11 cellular contexts compared by ENCODE assay signal in the genomic region with DNA sequence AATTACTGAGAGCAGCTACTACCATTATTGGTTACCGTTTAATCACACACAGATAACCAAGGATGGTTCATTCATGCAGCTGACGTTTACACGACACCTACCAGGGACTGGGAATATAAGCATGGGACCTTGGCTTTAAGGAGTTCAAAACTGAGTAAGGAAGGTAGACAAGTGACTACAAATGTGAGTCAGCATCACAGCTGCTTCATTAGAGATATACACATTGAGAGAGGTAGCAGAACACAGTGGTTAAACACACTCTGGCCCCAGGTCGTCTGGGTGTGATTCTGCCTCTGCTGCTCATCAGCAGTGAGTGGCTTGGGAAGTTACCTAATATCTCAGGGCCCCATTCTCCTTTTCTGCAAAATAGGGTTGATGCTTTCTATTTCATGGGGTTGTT.
A peak's percentile ranks its signal among the peaks of the same experiment; 100 is the strongest.
DNase-seq lines count a peak whose midpoint lies in the region; ATAC-seq lines count a peak whose summit lies in the region.
"Had no signal": no experiment of that assay in that cellular context is flagged by ENCODE, and none has a peak within 500 bp of the region (broad histone marks: within the 10 kb centered on the region; RNA-seq: fewer than 3 reads in every experiment).

No MANE protein-coding gene starts in this region.

- H3K27ac Mint-ChIP-seq in activated T-helper 17 cell treated with anti-CD3 and anti-CD28 coated beads, Interleukin-2, amount 50 U/mL, for 72 hours: no peak overlapping the region
- H3K27ac Mint-ChIP-seq: activated naive CD8-positive, alpha-beta T cell had no signal

- ATAC-seq in GM18502 (IDR thresholded peaks at IDR 0.05; ENCODE audit: poor library complexity, unreplicated experiment) (peak; percentile 72), GM19328 (IDR thresholded peaks at IDR 0.05; ENCODE audit: unreplicated experiment) (peak; percentile 55), HG02884 (IDR thresholded peaks at IDR 0.05; ENCODE audit: unreplicated experiment) (peak; percentile 93)
- ATAC-seq in activated T-helper 17 cell treated with anti-CD3 and anti-CD28 coated beads, Interleukin-2, amount 50 U/mL, for 72 hours (replicated peaks): peak; percentile 45
- ATAC-seq: PC-3 had no signal

- peaks cover 6% of the 10 kb centered on the region for H3K36me3 Mint-ChIP-seq in activated T-helper 17 cell treated with anti-CD3 and anti-CD28 coated beads, Interleukin-2, amount 50 U/mL, for 72 hours (ENCODE audit: low read depth)

- no peak overlapping the region for H3K4me3 Mint-ChIP-seq in activated T-helper 17 cell treated with anti-CD3 and anti-CD28 coated beads, Interleukin-2, amount 50 U/mL, for 72 hours
- H3K4me3 Mint-ChIP-seq: activated naive CD8-positive, alpha-beta T cell had no signal

- no peaks in the 10 kb centered on the region for H3K4me1 Mint-ChIP-seq in activated T-helper 17 cell treated with anti-CD3 and anti-CD28 coated beads, Interleukin-2, amount 50 U/mL, for 72 hours

- DNase-seq in NK-92 (lab: John Stamatoyannopoulos, UW; ENCODE audit: unreplicated experiment): no peak
- no peak for DNase-seq in DMS 273 (lab: John Stamatoyannopoulos, UW; ENCODE audit: unreplicated experiment)
- no peak for DNase-seq in ureter (ENCODE audit: low spot score)
- no peak for DNase-seq in SIG-M5 treated with dmso at 0.1 percent for 504 hours (lab: John Stamatoyannopoulos, UW; ENCODE audit: unreplicated experiment)
- DNase-seq: cerebellar nuclear complex had no signal

- no peaks in the 10 kb centered on the region for H3K9me3 Mint-ChIP-seq in activated T-helper 17 cell treated with anti-CD3 and anti-CD28 coated beads, Interleukin-2, amount 50 U/mL, for 72 hours

- H3K27me3 Mint-ChIP-seq in activated T-helper 17 cell treated with anti-CD3 and anti-CD28 coated beads, Interleukin-2, amount 50 U/mL, for 72 hours: no peaks in the 10 kb centered on the region
- H3K27me3 Mint-ChIP-seq: activated naive CD8-positive, alpha-beta T cell had no signal
